In the genomic region with DNA sequence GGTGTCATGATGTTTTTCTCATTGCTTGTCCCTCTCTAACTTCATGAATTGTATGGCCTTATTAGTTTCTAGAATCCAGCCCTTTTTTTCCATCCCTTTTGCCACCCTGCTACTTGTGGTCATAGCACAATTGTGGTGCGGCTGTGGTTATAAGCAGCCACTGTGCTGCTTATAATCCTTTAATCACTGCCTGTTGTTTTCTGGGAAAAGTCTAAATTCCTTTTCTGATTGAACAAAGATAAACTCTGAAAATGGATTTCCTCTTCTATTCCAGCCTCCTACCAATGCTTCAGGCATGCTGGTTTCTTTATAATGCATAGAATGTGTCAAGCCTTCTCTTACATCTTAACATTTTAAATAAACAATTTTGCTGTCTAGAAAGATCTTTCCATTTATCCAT, we compare ENCODE assay signal across 29 cellular contexts.
"Had no signal": no experiment of that assay in that cellular context is flagged by ENCODE, and none has a peak within 500 bp of the region (broad histone marks: within the 10 kb centered on the region; RNA-seq: fewer than 3 reads in every experiment).

No MANE protein-coding gene starts in this region.

- DNase-seq: colonic mucosa; effector CD8-positive, alpha-beta T cell; endodermal cell; foreskin fibroblast; glutamatergic neuron; heart right ventricle; hippocampal formation; left cardiac atrium; left lung; mesendoderm; midbrain; naive thymus-derived CD8-positive, alpha-beta T cell; nephron progenitor cell; pancreas; retina; right lobe of liver; small intestine; stimulated activated CD4-positive, alpha-beta T cell treated with anti-CD3 and anti-CD28 coated beads, Interleukin-15, amount 100 ng/mL, for 24 hours; stimulated activated CD4-positive, alpha-beta T cell treated with anti-CD3 and anti-CD28 coated beads, Interleukin-2, amount 100 ng/mL, for 48 hours; stimulated activated naive CD4-positive, alpha-beta T cell; stimulated activated naive CD8-positive, alpha-beta T cell treated with anti-CD3 and anti-CD28 coated beads, Interleukin-15, amount 100 ng/mL, for 72 hours; transverse colon; upper lobe of right lung had no signal

- H3K4me1 ChIP-seq: colonic mucosa, gastroesophageal sphincter, heart right ventricle, left lung, pancreas, right lobe of liver, suprapubic skin, transverse colon, upper lobe of right lung, vagina had no signal

- H3K27me3 ChIP-seq: colonic mucosa, gastroesophageal sphincter, heart right ventricle, left lung, neutrophil, pancreas, right lobe of liver, suprapubic skin, transverse colon, upper lobe of right lung, vagina had no signal

- ATAC-seq: esophagus mucosa; gastroesophageal sphincter; heart right ventricle; left cardiac atrium; left lung; naive thymus-derived CD8-positive, alpha-beta T cell; pancreas; right lobe of liver; stimulated activated naive CD8-positive, alpha-beta T cell treated with anti-CD3 and anti-CD28 coated beads, Interleukin-15, amount 100 ng/mL, for 72 hours; upper lobe of right lung had no signal

- H3K9me3 ChIP-seq: colonic mucosa, gastroesophageal sphincter, neutrophil, pancreas, right lobe of liver, suprapubic skin, transverse colon, upper lobe of right lung, vagina had no signal

- H3K36me3 ChIP-seq: colonic mucosa, gastroesophageal sphincter, heart right ventricle, left lung, neutrophil, pancreas, right lobe of liver, suprapubic skin, transverse colon, upper lobe of right lung, vagina had no signal

- H3K4me3 ChIP-seq: colonic mucosa, gastroesophageal sphincter, heart right ventricle, left lung, pancreas, right lobe of liver, suprapubic skin, transverse colon, upper lobe of right lung, vagina had no signal

- H3K27ac ChIP-seq: colonic mucosa, epithelial cell of prostate, gastroesophageal sphincter, heart right ventricle, left lung, neutrophil, pancreas, right lobe of liver, suprapubic skin, transverse colon, upper lobe of right lung, vagina had no signal
